Comparison of ENCODE assay signal across 24 cellular contexts in the genomic region with DNA sequence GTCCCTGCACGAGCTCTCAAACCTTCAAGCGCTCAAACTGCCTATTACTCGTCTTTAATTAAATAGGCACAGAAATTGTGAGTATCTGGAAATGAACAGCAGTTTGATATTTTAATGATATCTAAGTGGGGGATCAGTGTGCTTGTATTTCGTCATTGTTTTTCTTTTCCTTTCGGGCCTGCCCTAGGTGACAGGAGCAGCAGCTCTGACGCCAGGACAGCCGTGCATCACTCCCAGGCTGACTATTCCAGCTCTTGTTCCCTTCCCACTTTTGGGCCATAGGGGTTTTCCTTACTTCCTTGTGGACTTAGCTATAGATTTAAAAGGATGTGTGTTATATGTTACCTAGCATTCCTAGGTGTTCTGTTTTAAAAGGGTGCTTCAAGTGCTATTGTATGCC. TPM values are rescaled to one million over a fixed set of nuclear protein-coding genes. Genes with fewer than 3 reads are reported as not detected.
DNase-seq lines count a peak whose midpoint lies in the region; ATAC-seq, FAIRE-seq and TF ChIP-seq lines count a peak whose summit lies in the region.
"Had no signal": no experiment of that assay in that cellular context is flagged by ENCODE, and none has a peak within 500 bp of the region (broad histone marks: within the 10 kb centered on the region; RNA-seq: fewer than 3 reads in every experiment).

No MANE protein-coding gene starts in this region.

- no peaks in the 10 kb centered on the region for H3K79me2 ChIP-seq in HepG2 (ENCODE audit: insufficient read depth, low read length)
- no peaks in the 10 kb centered on the region for H3K79me2 ChIP-seq in PC-9 (ENCODE audit: low read depth)

- no peaks in the 10 kb centered on the region for H3K9me2 ChIP-seq in PC-9 (ENCODE audit: insufficient read depth)

- FAIRE-seq in HepG2 (lab: Jason Lieb, UNC): no peak
- FAIRE-seq: A204.1, D721Med, G401.6, GM12891, GM19239, HTR-8/SVneo had no signal

- no peak for TF ChIP-seq RAD21 in HepG2 (CRISPR knock-in tag; IDR thresholded peaks at IDR 0.05)

- ATAC-seq in right lobe of liver (peak; percentile 43 to 85 (median 82)), HepG2 (no peak)
- ATAC-seq: HCT116 had no signal

- no peaks in the 10 kb centered on the region for H3K27me3 ChIP-seq in right lobe of liver
- H3K27me3 ChIP-seq in HepG2 (ENCODE audit: control insufficient read depth in 1 of 2, insufficient read depth in 2 of 2, low read length in 2 of 2): no peaks in the 10 kb centered on the region
- no peaks in the 10 kb centered on the region for H3K27me3 ChIP-seq in PC-9 (ENCODE audit: insufficient read depth, low read depth)
- H3K27me3 ChIP-seq in vagina: no peaks in the 10 kb centered on the region
- H3K27me3 ChIP-seq: BE2C had no signal

- TF ChIP-seq CTCF in right lobe of liver (IDR thresholded peaks at IDR 0.05): no peak
- no peak for TF ChIP-seq CTCF in HepG2 (CRISPR knock-in tag; IDR thresholded peaks at IDR 0.05)
- TF ChIP-seq CTCF in PC-9 (conservative IDR thresholded peaks at IDR 0.05): no peak
- no peak for TF ChIP-seq CTCF in coronary artery (IDR thresholded peaks at IDR 0.05)
- no peak for TF ChIP-seq CTCF in nephron progenitor cell (IDR thresholded peaks at IDR 0.05)
- no peak for TF ChIP-seq CTCF in vagina (IDR thresholded peaks at IDR 0.05)

- peaks cover 0 to 12% (median 5%) of the 10 kb centered on the region in 4 donors for H3K4me1 ChIP-seq in right lobe of liver
- no peaks in the 10 kb centered on the region for H3K4me1 ChIP-seq in HepG2 (ENCODE audit: insufficient read depth, low read length)
- H3K4me1 ChIP-seq in PC-9 (replicated peaks; ENCODE audit: insufficient read depth): 0 out of 2 replicates have a peak, but pooled peaks cover 8% of the 10 kb centered on the region
- H3K4me1 ChIP-seq in vagina: no peaks in the 10 kb centered on the region
- H3K4me1 ChIP-seq: BE2C had no signal

- peaks cover 27% of the 10 kb centered on the region for H3K4me1 Mint-ChIP-seq in nephron progenitor cell

- H3K9me3 ChIP-seq in right lobe of liver (no peaks in the 10 kb centered on the region), HepG2 (ENCODE audit: low read length) (no peaks in the 10 kb centered on the region), PC-9 (ENCODE audit: insufficient read depth, low read depth) (peaks cover under 1% of the 10 kb centered on the region; the same call in 1 of the 2 replicates), vagina (no peaks in the 10 kb centered on the region)
- H3K9me3 ChIP-seq: BE2C had no signal

- H3K9me3 Mint-ChIP-seq in nephron progenitor cell: no peaks in the 10 kb centered on the region
- H3K9me3 Mint-ChIP-seq: CD4-positive, CD25-positive, alpha-beta regulatory T cell; CD8-positive, alpha-beta memory T cell; HFFc6; IgD-negative memory B cell had no signal

- in situ Hi-C loops in HepG2 (cut with HindIII; ENCODE audit: extremely low pct_ligation_motif_present, low pct_unique_long_range_greater_than_20kb): no loop called here

- H3K27ac ChIP-seq in right lobe of liver (peak overlapping the region in 2 of 3 donors; percentile 25 to 37), HepG2 (ENCODE audit: extremely low read length, insufficient read depth, low read length) (no peak overlapping the region), PC-9 (peak overlapping the region; percentile 61), coronary artery (no peak overlapping the region), vagina (no peak overlapping the region)
- H3K27ac ChIP-seq: GM23248 had no signal

- TF ChIP-seq POLR2A in right lobe of liver (IDR thresholded peaks at IDR 0.05) (no peak), HepG2 (IDR thresholded peaks at IDR 0.05; ENCODE audit: insufficient read depth in 1 of 2, low read depth in 2 of 2, low read length in 2 of 2) (no peak), vagina (IDR thresholded peaks at IDR 0.05) (no peak)

- CTCF ChIA-PET in HepG2 (lab: Yijun Ruan, JAX; ENCODE audit: low intra/inter-chr PET ratio, low total read pairs): no interaction called here
- CTCF ChIA-PET in PC-9 (lab: Charles Lee): no interaction called here

- intact Hi-C loops in right lobe of liver (cut with DNase I): no loop called here
- intact Hi-C loops in HepG2 (cut with micrococcal nuclease; ENCODE audit: unreplicated experiment): no loop called here
- intact Hi-C loops in PC-9 (cut with micrococcal nuclease; ENCODE audit: unreplicated experiment): no loop called here
- intact Hi-C loops in vagina (cut with DNase I): no loop called here

- 65% methylated on average over 7 of the region's 7 CpGs for WGBS in right lobe of liver (ENCODE audit: insufficient coverage, low coverage, low lambda C conversion rate, missing lambda C conversion rate)
- WGBS in HepG2 (ENCODE audit: low lambda C conversion rate): 91% methylated on average over 7 of the region's 7 CpGs

- H3K9ac ChIP-seq in HepG2 (ENCODE audit: insufficient read depth, low read depth, low read length): no peak overlapping the region
- H3K9ac ChIP-seq: GM23248 had no signal

- no peaks in the 10 kb centered on the region for H4K20me1 ChIP-seq in HepG2 (ENCODE audit: insufficient read depth, low read length)
- no peaks in the 10 kb centered on the region for H4K20me1 ChIP-seq in PC-9 (ENCODE audit: insufficient read depth)

- H3K4me3 ChIP-seq in right lobe of liver: no peak overlapping the region
- no peak overlapping the region for H3K4me3 ChIP-seq in HepG2 (replicated peaks in 1 of 3; ENCODE audit: insufficient read depth in 1 of 3, low read depth in 2 of 3, low read length in 3 of 3)
- no peak overlapping the region for H3K4me3 ChIP-seq in PC-9
- no peak overlapping the region for H3K4me3 ChIP-seq in coronary artery
- H3K4me3 ChIP-seq in vagina: no peak overlapping the region
- H3K4me3 ChIP-seq: GM23248 had no signal

- no peak overlapping the region for H3K4me3 Mint-ChIP-seq in nephron progenitor cell
- H3K4me3 Mint-ChIP-seq: CD4-positive, CD25-positive, alpha-beta regulatory T cell; CD8-positive, alpha-beta memory T cell; HFFc6; IgD-negative memory B cell had no signal

- H2AFZ ChIP-seq in HepG2 (ENCODE audit: low read length) (no peak overlapping the region), PC-9 (no peak overlapping the region)
- H2AFZ ChIP-seq: GM23248 had no signal

- H3K27me3 Mint-ChIP-seq in nephron progenitor cell (ENCODE audit: low read depth, poor library complexity): peaks cover 3% of the 10 kb centered on the region
- H3K27me3 Mint-ChIP-seq: CD4-positive, CD25-positive, alpha-beta regulatory T cell; CD8-positive, alpha-beta memory T cell; IgD-negative memory B cell had no signal

- TF ChIP-seq EP300 in HepG2 (IDR thresholded peaks at IDR 0.05; ENCODE audit: low read depth in 2 of 2, low read length in 2 of 2) (no peak), HepG2 (CRISPR knock-in tag; IDR thresholded peaks at IDR 0.05; ENCODE audit: borderline replicate concordance) (no peak)

- no peaks in the 10 kb centered on the region for H3F3A ChIP-seq in PC-9 (ENCODE audit: insufficient read depth, low read depth)

- H3K36me3 Mint-ChIP-seq in nephron progenitor cell (ENCODE audit: low read depth): peaks cover 49% of the 10 kb centered on the region

- no TSS peak for BruUV-seq in HepG2 (replicated peaks; lab: Mats Ljungman, UMichigan)
- BruUV-seq in PC-9 (replicated peaks; lab: Mats Ljungman, UMichigan): no TSS peak

- peaks cover 0 to 32% (median 4%) of the 10 kb centered on the region in 4 donors for H3K36me3 ChIP-seq in right lobe of liver
- H3K36me3 ChIP-seq in HepG2 (replicated peaks in 1 of 2; ENCODE audit: control insufficient read depth in 1 of 2, insufficient read depth in 2 of 2, low read length in 2 of 2): peaks cover 8 to 40% of the 10 kb centered on the region in 2 experiments; a peak in 4 of 5 replicates
- no peaks in the 10 kb centered on the region for H3K36me3 ChIP-seq in PC-9 (ENCODE audit: low read depth)
- H3K36me3 ChIP-seq in vagina: peaks cover 0 to 52% of the 10 kb centered on the region in 2 donors

- POLR2A ChIA-PET in HepG2 (lab: Yijun Ruan, JAX): no interaction called here
- POLR2A ChIA-PET in PC-9 (lab: Charles Lee; ENCODE audit: unreplicated experiment): no interaction called here

- H3K4me2 ChIP-seq in HepG2 (ENCODE audit: low read depth, low read length): no peak overlapping the region
- H3K4me2 ChIP-seq in PC-9: no peak overlapping the region

- no peak for DNase-seq in right lobe of liver
- no peak for DNase-seq in HepG2 (ENCODE audit: low spot score)
- no peak for DNase-seq in PC-9
- peak; percentile 4 for DNase-seq in coronary artery (ENCODE audit: low spot score)
- DNase-seq in nephron progenitor cell: no peak
- DNase-seq in activated naive CD4-positive, alpha-beta T cell (lab: John Stamatoyannopoulos, UW): no peak
- no peak for DNase-seq in mesenteric fat pad (ENCODE audit: low spot score)
- DNase-seq in vagina (ENCODE audit: extremely low spot score in 2 of 2): no peak
- DNase-seq: ACHN; BE2C; C1 segment of cervical spinal cord; CD4-positive, CD25-positive, alpha-beta regulatory T cell; CD8-positive, alpha-beta memory T cell; COR-L47; GM23248; HFFc6 had no signal

- H3K27ac Mint-ChIP-seq in nephron progenitor cell: peak overlapping the region; percentile 64
- H3K27ac Mint-ChIP-seq: CD4-positive, CD25-positive, alpha-beta regulatory T cell; HFFc6; IgD-negative memory B cell had no signal

RNA-seq across cellular contexts. Expression of a gene that starts 9.5 kb away (rescaled TPM):
- total RNA-seq in right lobe of liver: 1 to 10 TPM; 4.4 to 8.6 (median 4.8) TPM
- total RNA-seq in HepG2 (2016; rRNA removed; fragmentation: Illumina TruSeq; extraction: Trizol): 16.9 and 20.6 TPM in 2 replicates
- 14.5 and 15.0 TPM in 2 replicates for total RNA-seq in HepG2 (2016; cell fraction: cytosol; rRNA removed; fragmentation: Illumina TruSeq; extraction: Trizol; ENCODE audit: low read depth)
- total RNA-seq in HepG2 (2016; cell fraction: insoluble cytoplasmic fraction; rRNA removed; fragmentation: Illumina TruSeq; extraction: Trizol): 16.1 and 18.2 TPM in 2 replicates
- total RNA-seq in HepG2 (2016; cell fraction: membrane; rRNA removed; fragmentation: Illumina TruSeq; extraction: Trizol): 13.7 and 13.8 TPM in 2 replicates
- 7.5 and 9.4 TPM in 2 replicates for total RNA-seq in HepG2 (2016; cell fraction: nucleus; rRNA removed; fragmentation: Illumina TruSeq; extraction: Trizol)
- polyA plus RNA-seq in HepG2 (2011; rRNA removed): 10.0 and 13.2 TPM in 2 replicates
- 10.5 and 11.6 TPM in 2 replicates for polyA plus RNA-seq in HepG2 (2011; cell fraction: cytosol; rRNA removed)
- 6.0 and 6.5 TPM in 2 replicates for polyA plus RNA-seq in HepG2 (2011; cell fraction: nucleus; rRNA removed)
- 7.3 and 9.3 TPM in 2 replicates for polyA plus RNA-seq in HepG2 (2012)
- 6.4 and 6.5 TPM in 2 replicates for polyA plus RNA-seq in HepG2 (2016; cell fraction: cytosol; fragmentation: Illumina TruSeq; extraction: Trizol; ENCODE audit: low read depth)
- 14.9 and 16.5 TPM in 2 replicates for polyA plus RNA-seq in HepG2 (2016; cell fraction: insoluble cytoplasmic fraction; fragmentation: Illumina TruSeq; extraction: Trizol; ENCODE audit: low read depth)
- 5.7 and 6.4 TPM in 2 replicates for polyA plus RNA-seq in HepG2 (2016; cell fraction: membrane; fragmentation: Illumina TruSeq; extraction: Trizol; ENCODE audit: low read depth)
- polyA plus RNA-seq in HepG2 (2016; cell fraction: nucleus; fragmentation: Illumina TruSeq; extraction: Trizol; ENCODE audit: insufficient read depth, low read depth): 11.7 and 13.0 TPM in 2 replicates
- 10.3 and 12.7 TPM in 2 replicates for polyA minus RNA-seq in HepG2 (2011; rRNA and poly(A)+ RNA removed; ENCODE audit: low replicate concordance)
- 3.4 and 4.9 TPM in 2 replicates for polyA minus RNA-seq in HepG2 (2011; cell fraction: cytosol; rRNA and poly(A)+ RNA removed)
- polyA minus RNA-seq in HepG2 (2011; cell fraction: nucleus; rRNA and poly(A)+ RNA removed): 4.8 and 5.7 TPM in 2 replicates
- total RNA-seq in PC-9 (2021): 13.3 and 13.5 TPM in 2 replicates
- total RNA-seq in mesenteric fat pad: 11.7 TPM
- total RNA-seq in vagina: 12.5 TPM

Comparison
In these comparisons a context has a peak if more than half of its experiments do, and no peak if none do; other contexts are left out.
1. H3K27ac ChIP-seq: peak in right lobe of liver (2 of 3) and PC-9 (single experiment); none in HepG2 (single experiment), coronary artery (0 of 2) and vagina (single experiment).